ENCODE assay signal across 17 cellular contexts in genomic region chr19:33039815-33040214, GRCh38.
"Had no signal": no experiment of that assay in that cellular context is flagged by ENCODE, and none has a peak within 500 bp of the region (broad histone marks: within the 10 kb centered on the region; RNA-seq: fewer than 3 reads in every experiment).

No MANE protein-coding gene starts in this region.

- H3K27ac ChIP-seq: heart left ventricle, suprapubic skin, upper lobe of right lung had no signal

- H3K4me1 ChIP-seq: breast epithelium, heart left ventricle, suprapubic skin, upper lobe of right lung had no signal

- DNase-seq: activated CD4-positive, alpha-beta T cell treated with anti-CD3 and anti-CD28 coated beads, Interleukin-2, amount 50 U/mL, for 1 hour; activated CD8-positive, alpha-beta memory T cell treated with anti-CD3 and anti-CD28 coated beads for 24 hours; activated naive CD4-positive, alpha-beta T cell treated with Interleukin-2 at 50 U/mL for 16 hours; anterior cingulate cortex; effector memory CD4-positive, alpha-beta T cell; heart left ventricle; mammary epithelial cell; mucosa of descending colon; naive thymus-derived CD8-positive, alpha-beta T cell; nucleus accumbens; right cardiac atrium; upper lobe of right lung had no signal

- H3K9me3 ChIP-seq: breast epithelium, heart left ventricle, mucosa of descending colon, suprapubic skin, upper lobe of right lung had no signal

- H3K4me2 ChIP-seq: smooth muscle cell had no signal

- ATAC-seq: heart left ventricle; mucosa of descending colon; naive thymus-derived CD8-positive, alpha-beta T cell; right cardiac atrium; upper lobe of right lung had no signal

- FAIRE-seq: frontal cortex, TTC549 had no signal

- H3K4me3 ChIP-seq: breast epithelium, heart left ventricle, mucosa of descending colon, smooth muscle cell, suprapubic skin, upper lobe of right lung had no signal

- H3K36me3 ChIP-seq: breast epithelium, heart left ventricle, suprapubic skin, upper lobe of right lung had no signal

- H3K27me3 ChIP-seq: breast epithelium, heart left ventricle, suprapubic skin, upper lobe of right lung had no signal
